17 cellular contexts compared by ENCODE assay signal in genomic region chr9:135893104-135893503, GRCh38.
"Had no signal": no experiment of that assay in that cellular context is flagged by ENCODE, and none has a peak within 500 bp of the region (broad histone marks: within the 10 kb centered on the region; RNA-seq: fewer than 3 reads in every experiment).

No MANE protein-coding gene starts in this region.

- H3K27ac Mint-ChIP-seq: stimulated activated memory B cell treated with anti-CD40 and anti-IgM and Interleukin-4, amounts not matched to agents 10 μg/mL and 1 μg/mL and 100 μg/mL, for 72 hours had no signal

- ATAC-seq: activated CD4-positive, CD25-positive, alpha-beta regulatory T cell treated with anti-CD3 and anti-CD28 coated beads, Interleukin-2, amount 50 U/mL, for 24 hours; foreskin keratinocyte; left colon; lower lobe of right lung; stimulated activated memory B cell treated with anti-CD40 and anti-IgM and Interleukin-4, amounts not matched to agents 10 μg/mL and 1 μg/mL and 100 μg/mL, for 72 hours had no signal

- H3K9me3 Mint-ChIP-seq: stimulated activated memory B cell treated with anti-CD40 and anti-IgM and Interleukin-4, amounts not matched to agents 10 μg/mL and 1 μg/mL and 100 μg/mL, for 72 hours had no signal

- H3K9me3 ChIP-seq: lower lobe of right lung, sigmoid colon, thyroid gland had no signal

- H3K36me3 ChIP-seq: lower lobe of right lung, sigmoid colon, thyroid gland had no signal

- DNase-seq: activated CD4-positive, alpha-beta T cell treated with anti-CD3 and anti-CD28 coated beads, Interleukin-2, amount 50 U/mL, for 1 hour; activated CD8-positive, alpha-beta memory T cell treated with anti-CD3 and anti-CD28 coated beads, Interleukin-2, amount 50 U/mL, for 48 hours; activated naive CD4-positive, alpha-beta T cell treated with anti-CD3 and anti-CD28 coated beads, Interleukin-2, amount 50 U/mL, for 16 hours; dermis blood vessel endothelial cell; effector memory CD4-positive, alpha-beta T cell; foreskin keratinocyte; hypothalamus; islet precursor cell; left colon; lower lobe of right lung; nucleus accumbens; sigmoid colon; stimulated activated CD4-positive, alpha-beta T cell treated with anti-CD3 and anti-CD28 coated beads, Interleukin-4, amount 100 ng/mL, for 24 hours; thyroid gland had no signal

- H3K4me3 Mint-ChIP-seq: nephron; stimulated activated memory B cell treated with anti-CD40 and anti-IgM and Interleukin-4, amounts not matched to agents 10 μg/mL and 1 μg/mL and 100 μg/mL, for 72 hours had no signal

- H3K4me3 ChIP-seq: lower lobe of right lung, sigmoid colon, thyroid gland had no signal

- H3K27me3 Mint-ChIP-seq: stimulated activated memory B cell treated with anti-CD40 and anti-IgM and Interleukin-4, amounts not matched to agents 10 μg/mL and 1 μg/mL and 100 μg/mL, for 72 hours had no signal

- H3K27ac ChIP-seq: foreskin keratinocyte, lower lobe of right lung, sigmoid colon, thyroid gland had no signal
